Comparison of ENCODE assay signal across 8 cellular contexts in the genomic region with DNA sequence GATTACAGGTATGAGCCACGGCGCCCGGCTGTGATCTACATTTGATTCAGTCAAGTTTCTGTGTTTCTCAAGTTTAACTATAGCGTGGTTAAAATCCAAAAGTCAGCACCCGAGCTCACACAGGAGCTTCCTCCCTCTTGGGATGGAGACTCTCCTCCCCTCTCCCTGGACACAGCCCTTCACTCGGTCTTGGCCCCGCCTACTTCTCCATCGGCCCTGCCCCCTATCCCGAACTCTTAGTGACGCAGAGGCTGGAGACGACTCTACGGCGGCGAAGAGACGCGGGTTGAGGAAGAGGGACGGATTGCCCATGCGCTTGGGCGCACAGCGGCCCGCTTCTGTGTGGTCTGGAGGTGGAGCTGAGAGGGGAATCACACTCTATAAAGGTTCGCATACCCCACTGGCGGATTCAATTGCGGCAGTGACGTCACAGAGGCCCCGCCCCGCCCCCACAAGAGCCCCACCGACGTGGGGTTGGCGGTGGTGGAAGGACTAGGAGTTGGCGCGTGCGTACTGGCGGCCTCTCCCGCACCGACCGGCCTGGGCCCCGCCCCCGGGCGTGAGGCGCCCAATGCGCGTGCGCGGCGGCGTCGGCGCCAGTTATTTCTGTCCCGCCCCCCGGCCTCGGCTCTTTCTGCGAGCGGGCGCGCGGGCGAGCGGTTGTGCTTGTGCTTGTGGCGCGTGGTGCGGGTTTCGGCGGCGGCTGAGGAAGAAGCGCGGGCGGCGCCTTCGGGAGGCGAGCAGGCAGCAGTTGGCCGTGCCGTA. TPM values are rescaled to one million over a fixed set of nuclear protein-coding genes. Genes with fewer than 3 reads are reported as not detected.
DNase-seq lines count a peak whose midpoint lies in the region; ATAC-seq, FAIRE-seq and TF ChIP-seq lines count a peak whose summit lies in the region.

Gene TRIM28 (plus strand): TSS at position 239 of the 765 bp plus-strand sequence. CDS start 694 bp downstream, outside the sequence.

- peak; percentile 99 to 100 (median 100) for DNase-seq in T-helper 2 cell
- DNase-seq in cardiac fibroblast (ENCODE audit: low read depth in 2 of 2): peak; percentile 99 to 100
- DNase-seq in keratinocyte (ENCODE audit: low read depth, low spot score): peak; percentile 90
- peak; percentile 100 for DNase-seq in stimulated activated CD4-positive, alpha-beta T cell treated with anti-CD3 and anti-CD28 coated beads, Interleukin-1b, Interleukin-23, amount 100 ng/mL, for 1 hour (ENCODE audit: low read depth in 2 of 2)
- no peak for DNase-seq in NCI-H2227 treated with DMSO at 0.1 percent for 48 hours (lab: John Stamatoyannopoulos, UW)
- no peak for DNase-seq in NK-92 treated with Interleukin-12 subunit alpha and Interleukin-12 subunit beta, amount 100 ng/mL, for 24 hours (lab: John Stamatoyannopoulos, UW)

- H3K27ac ChIP-seq in keratinocyte (ENCODE audit: control insufficient read depth, insufficient read depth, low read length): peak within 1 kb of the TSS; percentile 89

- peak within 1 kb of the TSS; percentile 80 for H2AFZ ChIP-seq in keratinocyte (ENCODE audit: control insufficient read depth, low read length)

- peaks cover 44% of the 10 kb centered on the region for H3K79me2 ChIP-seq in keratinocyte (ENCODE audit: control insufficient read depth, insufficient read depth, low read length)

- H3K4me1 ChIP-seq in keratinocyte (ENCODE audit: control insufficient read depth, extremely low read depth, insufficient read depth, low read length): peaks cover 16% of the 10 kb centered on the region

- TF ChIP-seq CTCF in cardiac fibroblast (IDR thresholded peaks at IDR 0.05; ENCODE audit: low read depth, low read length) (no peak), keratinocyte (optimal IDR thresholded peaks at IDR 0.05 in 1 of 3, IDR thresholded peaks at IDR 0.05 in 1 of 3, conservative IDR thresholded peaks at IDR 0.05 in 1 of 3; ENCODE audit: extremely low read depth in 1 of 3, insufficient read depth in 2 of 3, low read length in 3 of 3) (no peak)

- ATAC-seq in GM18870 (IDR thresholded peaks at IDR 0.05; ENCODE audit: unreplicated experiment): peak; percentile 87
- peak; percentile 90 for ATAC-seq in HG03103 (IDR thresholded peaks at IDR 0.05; ENCODE audit: low read depth, unreplicated experiment)

- H4K20me1 ChIP-seq in keratinocyte (ENCODE audit: control insufficient read depth, extremely low read depth, insufficient read depth, low read length): peaks cover 37% of the 10 kb centered on the region

- no peaks in the 10 kb centered on the region for H3K9me3 ChIP-seq in keratinocyte (ENCODE audit: control insufficient read depth, low read depth, low read length)

- peaks cover 7% of the 10 kb centered on the region for H3K27me3 ChIP-seq in keratinocyte (ENCODE audit: control insufficient read depth, extremely low read depth, insufficient read depth, low read length)

- peaks cover 9% of the 10 kb centered on the region for H3K9me1 ChIP-seq in keratinocyte (ENCODE audit: control insufficient read depth, extremely low read depth, insufficient read depth, low read length)

- peak within 1 kb of the TSS; percentile 97 for H3K4me2 ChIP-seq in keratinocyte (ENCODE audit: control insufficient read depth, extremely low read depth, insufficient read depth, low read depth, low read length)

- peaks cover 23 to 33% of the 10 kb centered on the region in 2 experiments for H3K36me3 ChIP-seq in keratinocyte (ENCODE audit: control insufficient read depth in 2 of 2, extremely low read depth in 1 of 2, insufficient read depth in 2 of 2, low read length in 2 of 2)

- dilution Hi-C loops in keratinocyte (cut with MboI; ENCODE audit: extremely low pct_ligation_motif_present, low sequenced_read_pairs): no loop called here

- FAIRE-seq in keratinocyte (lab: Jason Lieb, UNC): peak; percentile 57

- H3K4me3 ChIP-seq in cardiac fibroblast (replicated peaks in 1 of 2; ENCODE audit: low read depth in 2 of 2, low read length in 2 of 2): peak within 1 kb of the TSS; percentile 91
- H3K4me3 ChIP-seq in keratinocyte (ENCODE audit: control insufficient read depth in 2 of 3, extremely low read depth in 1 of 3, insufficient read depth in 2 of 3, low read depth in 1 of 3, low read length in 3 of 3): peak within 1 kb of the TSS; percentile 65 to 93 (median 83)

- H3K9ac ChIP-seq in keratinocyte (ENCODE audit: control insufficient read depth, extremely low read depth, insufficient read depth, low read length): peak within 1 kb of the TSS; percentile 89

RNA-seq across cellular contexts. Expression of gene TRIM28, which starts in this region (rescaled TPM):
- polyA plus RNA-seq in keratinocyte: 290 to 316 TPM (median 298 TPM) in 3 replicates
- polyA plus RNA-seq in keratinocyte (2011; ENCODE audit: low read depth): 166 TPM
- 199 and 380 TPM in 2 replicates for polyA plus RNA-seq in keratinocyte (2011; cell fraction: cytosol; rRNA removed)
- 344 and 506 TPM in 2 replicates for polyA plus RNA-seq in keratinocyte (2011; cell fraction: nucleus; rRNA removed)
- 355 and 492 TPM in 2 replicates for polyA plus RNA-seq in keratinocyte (2012; ENCODE audit: low replicate concordance)
- 1,017 to 2,182 TPM (median 1,062 TPM) in 3 replicates for polyA minus RNA-seq in keratinocyte
- polyA minus RNA-seq in keratinocyte (2011; cell fraction: cytosol; rRNA and poly(A)+ RNA removed): 738 TPM
- 573 and 589 TPM in 2 replicates for polyA minus RNA-seq in keratinocyte (2011; cell fraction: nucleus; rRNA and poly(A)+ RNA removed)

Comparison
In these comparisons a context has a peak if more than half of its experiments do, and no peak if none do; other contexts are left out.
1. DNase-seq: peak in T-helper 2 cell (5 of 5), cardiac fibroblast (2 of 2), keratinocyte (single experiment) and stimulated activated CD4-positive, alpha-beta T cell treated with anti-CD3 and anti-CD28 coated beads, Interleukin-1b, Interleukin-23, amount 100 ng/mL, for 1 hour (2 of 2); none in NCI-H2227 treated with DMSO at 0.1 percent for 48 hours (single experiment) and NK-92 treated with Interleukin-12 subunit alpha and Interleukin-12 subunit beta, amount 100 ng/mL, for 24 hours (single experiment).